21 cellular contexts compared by ENCODE assay signal in genomic region chr10:132104062-132104461, GRCh38. TPM values are rescaled to one million over a fixed set of nuclear protein-coding genes. Genes with fewer than 3 reads are reported as not detected.
A peak's percentile ranks its signal among the peaks of the same experiment; 100 is the strongest.
DNase-seq lines count a peak whose midpoint lies in the region; ATAC-seq and TF ChIP-seq lines count a peak whose summit lies in the region.
"Had no signal": no experiment of that assay in that cellular context is flagged by ENCODE, and none has a peak within 500 bp of the region (broad histone marks: within the 10 kb centered on the region; RNA-seq: fewer than 3 reads in every experiment).

No MANE protein-coding gene starts in this region.

- no peak overlapping the region for H2BK5ac ChIP-seq in mesenchymal stem cell (ENCODE audit: low read depth, low read length, poor library complexity, severe bottlenecking)

- intact Hi-C loops in cardiac septum (cut with DNase I) (no loop called here), right cardiac atrium (cut with DNase I) (no loop called here)

- H3K9me3 ChIP-seq in right cardiac atrium (ENCODE audit: control insufficient read depth, low read length) (no peaks in the 10 kb centered on the region), hepatocyte (ENCODE audit: low read depth) (no peaks in the 10 kb centered on the region), mesenchymal stem cell (ENCODE audit: control insufficient read depth, low read length) (no peaks in the 10 kb centered on the region)
- H3K9me3 ChIP-seq: SJCRH30 had no signal

- H3K9me3 Mint-ChIP-seq in osteocyte (ENCODE audit: unreplicated experiment): no peaks in the 10 kb centered on the region
- H3K9me3 Mint-ChIP-seq: CD4-positive, alpha-beta memory T cell had no signal

- no peak overlapping the region for H3K14ac ChIP-seq in mesenchymal stem cell (ENCODE audit: low read length in 2 of 2)

- no peaks in the 10 kb centered on the region for H4K20me1 ChIP-seq in hepatocyte (ENCODE audit: insufficient read depth, poor library complexity, severe bottlenecking)

- H2BK12ac ChIP-seq in mesenchymal stem cell (ENCODE audit: low read length in 2 of 2): no peak overlapping the region

- H3K4me3 ChIP-seq in right cardiac atrium (ENCODE audit: low read length): no peak overlapping the region
- no peak overlapping the region for H3K4me3 ChIP-seq in hepatocyte
- no peak overlapping the region for H3K4me3 ChIP-seq in mesenchymal stem cell (ENCODE audit: insufficient read depth in 1 of 2, low read depth in 1 of 2, low read length in 2 of 2)
- H3K4me3 ChIP-seq: SJCRH30 had no signal

- H3K36me3 ChIP-seq in hepatocyte (replicated peaks; ENCODE audit: insufficient read depth, low read depth): no peaks in the 10 kb centered on the region
- H3K36me3 ChIP-seq in mesenchymal stem cell (ENCODE audit: control insufficient read depth in 1 of 2, insufficient read depth in 2 of 2, low read depth in 1 of 2, low read length in 2 of 2): no peaks in the 10 kb centered on the region
- H3K36me3 ChIP-seq: SJCRH30 had no signal

- no peak overlapping the region for H4K8ac ChIP-seq in mesenchymal stem cell (ENCODE audit: low read length)

- no peak overlapping the region for H2BK120ac ChIP-seq in mesenchymal stem cell (ENCODE audit: low read depth, low read length)

- H2AFZ ChIP-seq in hepatocyte (no peak overlapping the region), mesenchymal stem cell (ENCODE audit: low read depth, low read length) (no peak overlapping the region)

- H3K79me1 ChIP-seq in mesenchymal stem cell (replicated peaks; ENCODE audit: low read length, poor library complexity, severe bottlenecking): no peaks in the 10 kb centered on the region

- H3K27ac ChIP-seq in right cardiac atrium (ENCODE audit: low read length): no peak overlapping the region
- H3K27ac ChIP-seq in hepatocyte: no peak overlapping the region
- H3K27ac ChIP-seq in mesenchymal stem cell (ENCODE audit: low read length, poor library complexity, severe bottlenecking): no peak overlapping the region
- H3K27ac ChIP-seq: SJCRH30 had no signal

- no peaks in the 10 kb centered on the region for H3K4me1 ChIP-seq in right cardiac atrium (ENCODE audit: control insufficient read depth, insufficient read depth, low read length)
- H3K4me1 ChIP-seq in hepatocyte (ENCODE audit: insufficient read depth): no peaks in the 10 kb centered on the region
- peaks cover 2% of the 10 kb centered on the region for H3K4me1 ChIP-seq in mesenchymal stem cell (ENCODE audit: control insufficient read depth, insufficient read depth, low read depth, low read length)
- H3K4me1 ChIP-seq: SJCRH30 had no signal

- H3K27me3 ChIP-seq in right cardiac atrium (ENCODE audit: control insufficient read depth, insufficient read depth) (no peaks in the 10 kb centered on the region), hepatocyte (no peaks in the 10 kb centered on the region), mesenchymal stem cell (ENCODE audit: control insufficient read depth in 1 of 2, insufficient read depth in 1 of 2, low read length in 2 of 2) (peaks cover 0 to 22% of the 10 kb centered on the region in 2 experiments)
- H3K27me3 ChIP-seq: SJCRH30 had no signal

- H2BK15ac ChIP-seq in mesenchymal stem cell (ENCODE audit: low read depth, poor library complexity, severe bottlenecking): no peak overlapping the region

- no peak overlapping the region for H3K23ac ChIP-seq in mesenchymal stem cell (ENCODE audit: low read length in 2 of 2)

- no peak overlapping the region for H3K18ac ChIP-seq in mesenchymal stem cell (ENCODE audit: low read depth in 1 of 2, low read length in 2 of 2)

- no peaks in the 10 kb centered on the region for H3K9me2 ChIP-seq in hepatocyte (replicated peaks; ENCODE audit: insufficient read depth)

- no peaks in the 10 kb centered on the region for H3K36me3 Mint-ChIP-seq in osteocyte (ENCODE audit: unreplicated experiment)
- H3K36me3 Mint-ChIP-seq: CD4-positive, alpha-beta memory T cell had no signal

- no peak overlapping the region for H3K4me3 Mint-ChIP-seq in osteocyte (ENCODE audit: unreplicated experiment)
- H3K4me3 Mint-ChIP-seq: CD4-positive, alpha-beta memory T cell had no signal

- H3K27ac Mint-ChIP-seq in osteocyte (ENCODE audit: unreplicated experiment): no peak overlapping the region
- H3K27ac Mint-ChIP-seq: CD4-positive, alpha-beta memory T cell had no signal

- ATAC-seq in right cardiac atrium: no peak
- ATAC-seq: PC-3 had no signal

- no peak overlapping the region for H3K9ac ChIP-seq in mesenchymal stem cell (ENCODE audit: low read length)

- no peak overlapping the region for H3K4ac ChIP-seq in mesenchymal stem cell (ENCODE audit: low read depth in 1 of 2, low read length in 2 of 2)

- H3K79me2 ChIP-seq in hepatocyte: no peaks in the 10 kb centered on the region

- TF ChIP-seq CTCF in osteocyte (IDR thresholded peaks at IDR 0.05) (no peak), hepatocyte (IDR thresholded peaks at IDR 0.05; ENCODE audit: poor library complexity) (no peak)

- no peak overlapping the region for H2AK5ac ChIP-seq in mesenchymal stem cell (ENCODE audit: low read length, severe bottlenecking)

- no peaks in the 10 kb centered on the region for H3K27me3 Mint-ChIP-seq in osteocyte (ENCODE audit: unreplicated experiment)

- H4K91ac ChIP-seq in mesenchymal stem cell (ENCODE audit: low read length): no peak overlapping the region

- peak; percentile 24 for DNase-seq in cardiac septum (ENCODE audit: low spot score)
- no peak for DNase-seq in right cardiac atrium
- peak; percentile 15 for DNase-seq in islet precursor cell
- DNase-seq in osteocyte (ENCODE audit: extremely low spot score, unreplicated experiment): peak; percentile 54
- DNase-seq in hepatocyte (ENCODE audit: low spot score): no peak
- DNase-seq in mesenchymal stem cell: no peak
- DNase-seq in NCI-H2029 (lab: John Stamatoyannopoulos, UW): no peak
- DNase-seq: C1 segment of cervical spinal cord; CD4-positive, alpha-beta memory T cell; COR-L47; DMS53; NCI-H1092; NCI-H1417 treated with DMSO at 0.1 percent for 48 hours; NCI-H1694 treated with DMSO at 0.1 percent for 48 hours; NCI-H2081 treated with DMSO at 0.1 percent for 48 hours; NCI-H2171; NCI-H524 treated with DMSO at 0.1 percent for 48 hours; NCI-H774; PC-3; SJCRH30 had no signal

- no peak overlapping the region for H3K4me2 ChIP-seq in hepatocyte
- H3K4me2 ChIP-seq in mesenchymal stem cell (ENCODE audit: low read length, poor library complexity, severe bottlenecking): no peak overlapping the region

- WGBS in right cardiac atrium: 87% methylated on average over 13 of the region's 13 CpGs
- 92% methylated on average over 13 of the region's 13 CpGs for WGBS in hepatocyte (ENCODE audit: low lambda C conversion rate, missing lambda C conversion rate)
- 84% methylated on average over 13 of the region's 13 CpGs for WGBS in mesenchymal stem cell

- H3K4me1 Mint-ChIP-seq in osteocyte (ENCODE audit: unreplicated experiment): no peaks in the 10 kb centered on the region
- H3K4me1 Mint-ChIP-seq: CD4-positive, alpha-beta memory T cell had no signal

RNA-seq across cellular contexts. Expression of gene JAKMIP3, which starts 38.3 kb away (rescaled TPM):
- total RNA-seq in cardiac septum (1.5 TPM), right cardiac atrium (1 to 10 TPM in 2 of 4 donors, under 1 TPM in 2; 0.39 to 1.6 (median 1.2) TPM), osteocyte (0.64 and 0.65 TPM in 2 replicates), hepatocyte (0.10 and 0.32 TPM in 2 replicates)
- polyA plus RNA-seq in right cardiac atrium (0.91 TPM), hepatocyte (0.02 and 0.56 TPM in 2 replicates)
- polyA plus RNA-seq in mesenchymal stem cell (2013, experiment 1 of 2): 0.03 TPM
- 0.05 TPM for polyA plus RNA-seq in mesenchymal stem cell (2013, experiment 2 of 2)
- total RNA-seq: HT-29, SJCRH30 had no signal

Comparison
In these comparisons a context has a peak if more than half of its experiments do, and no peak if none do; other contexts are left out.
1. DNase-seq: peak in cardiac septum (single experiment), islet precursor cell (single experiment) and osteocyte (single experiment); none in right cardiac atrium (0 of 3), hepatocyte (single experiment), mesenchymal stem cell (single experiment) and NCI-H2029 (single experiment).